In the genomic region with DNA sequence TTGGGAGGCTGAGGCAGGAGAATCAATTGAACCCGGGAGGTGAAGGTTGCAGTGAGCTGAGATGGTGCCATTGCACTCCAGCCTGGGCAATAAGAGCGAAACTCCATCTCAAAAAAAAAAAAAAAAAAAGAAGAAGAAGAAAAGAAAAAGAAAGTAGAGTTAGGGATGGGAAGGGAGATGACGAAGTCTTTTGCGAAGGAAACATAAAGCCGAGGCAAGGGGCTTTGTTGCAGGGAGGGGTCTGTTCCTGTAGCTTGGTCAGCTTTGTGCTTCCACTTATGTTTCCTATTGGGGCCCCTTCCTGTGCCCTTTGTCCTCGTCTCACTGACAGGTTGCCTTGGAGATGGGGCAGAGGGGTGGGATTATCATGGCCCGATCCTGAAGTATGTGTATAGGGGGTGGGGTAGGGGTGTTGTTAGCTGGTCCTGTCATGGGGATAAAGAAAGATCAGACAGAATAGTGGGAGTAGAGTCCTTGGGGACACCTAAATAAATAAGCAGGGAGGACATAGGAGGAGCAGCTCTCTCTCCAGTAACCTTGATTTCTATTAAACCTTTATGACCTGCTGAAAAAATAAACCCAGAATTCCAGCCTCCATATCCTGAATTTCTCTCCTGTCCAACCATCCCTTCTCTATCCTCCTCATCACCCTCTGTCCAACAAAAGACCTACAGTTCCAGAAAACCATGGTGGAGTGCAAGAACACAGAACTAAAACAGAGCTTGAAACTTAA, we compare ENCODE assay signal across 1 cellular context.
A peak's percentile ranks its signal among the peaks of the same experiment; 100 is the strongest.
TF ChIP-seq lines count a peak whose summit lies in the region.

No MANE protein-coding gene starts in this region.

TF ChIP-seq in HepG2, 621 proteins besides CTCF, POLR2A, EP300 and RAD21 (continued from another document and continues in another):
- TF ChIP-seq, protein P1, sequence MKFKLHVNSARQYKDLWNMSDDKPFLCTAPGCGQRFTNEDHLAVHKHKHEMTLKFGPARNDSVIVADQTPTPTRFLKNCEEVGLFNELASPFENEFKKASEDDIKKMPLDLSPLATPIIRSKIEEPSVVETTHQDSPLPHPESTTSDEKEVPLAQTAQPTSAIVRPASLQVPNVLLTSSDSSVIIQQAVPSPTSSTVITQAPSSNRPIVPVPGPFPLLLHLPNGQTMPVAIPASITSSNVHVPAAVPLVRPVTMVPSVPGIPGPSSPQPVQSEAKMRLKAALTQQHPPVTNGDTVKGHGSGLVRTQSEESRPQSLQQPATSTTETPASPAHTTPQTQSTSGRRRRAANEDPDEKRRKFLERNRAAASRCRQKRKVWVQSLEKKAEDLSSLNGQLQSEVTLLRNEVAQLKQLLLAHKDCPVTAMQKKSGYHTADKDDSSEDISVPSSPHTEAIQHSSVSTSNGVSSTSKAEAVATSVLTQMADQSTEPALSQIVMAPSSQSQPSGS (CRISPR knock-in tag; IDR thresholded peaks at IDR 0.05) = 0 out of 2 replicates have a peak, but pooled peaks have one; percentile 37
- TF ChIP-seq KLF9 (CRISPR knock-in tag; IDR thresholded peaks at IDR 0.05; ENCODE audit: low read depth) (no peak; the same call in 1 of the 2 replicates), TARDBP (CRISPR knock-in tag; IDR thresholded peaks at IDR 0.05) (peak; percentile 92; the same call in 1 of the 2 replicates), NCOA1 (CRISPR knock-in tag; IDR thresholded peaks at IDR 0.05) (no peak), ZNF652 (CRISPR knock-in tag; IDR thresholded peaks at IDR 0.05; ENCODE audit: borderline replicate concordance, low read depth) (no peak), ZNF672 (CRISPR knock-in tag; IDR thresholded peaks at IDR 0.05) (no peak), KDM4B (CRISPR knock-in tag; IDR thresholded peaks at IDR 0.05) (peak; percentile 64; the same call in 1 of the 2 replicates), HMG20A (CRISPR knock-in tag; IDR thresholded peaks at IDR 0.05; ENCODE audit: borderline replicate concordance) (peak; percentile 49; the same call in 1 of the 2 replicates), KLF16 (CRISPR knock-in tag; IDR thresholded peaks at IDR 0.05) (peak in 1 of 2 experiments; percentile 56; a peak in 2 of 4 replicates), U2AF1 (optimal IDR thresholded peaks at IDR 0.05; ENCODE audit: low read depth, low read length) (no peak), NFYB (CRISPR knock-in tag; IDR thresholded peaks at IDR 0.05) (0 out of 2 replicates have a peak, but pooled peaks have one; percentile 7), ZNF350 (CRISPR knock-in tag; IDR thresholded peaks at IDR 0.05; ENCODE audit: borderline replicate concordance, low read depth) (no peak), FOXM1 (CRISPR knock-in tag; IDR thresholded peaks at IDR 0.05) (no peak), ZNF263 (CRISPR knock-in tag; IDR thresholded peaks at IDR 0.05) (0 out of 2 replicates have a peak, but pooled peaks have one; percentile 15), FOSL1 (CRISPR knock-in tag; IDR thresholded peaks at IDR 0.05; ENCODE audit: borderline replicate concordance) (no peak), ZNF207 (IDR thresholded peaks at IDR 0.05; ENCODE audit: borderline replicate concordance) (no peak), ZNF678 (CRISPR knock-in tag; IDR thresholded peaks at IDR 0.05) (no peak), PHF20 (CRISPR knock-in tag; IDR thresholded peaks at IDR 0.05) (no peak), NFE2L1 (CRISPR knock-in tag; IDR thresholded peaks at IDR 0.05; ENCODE audit: borderline replicate concordance) (no peak), KDM5A (IDR thresholded peaks at IDR 0.05; ENCODE audit: borderline replicate concordance, low read length) (no peak), SP4 (CRISPR knock-in tag; IDR thresholded peaks at IDR 0.05) (no peak; the same call in 1 of the 2 replicates), ZNF30 (CRISPR knock-in tag; IDR thresholded peaks at IDR 0.05) (no peak), BHLHE40 (IDR thresholded peaks at IDR 0.05; ENCODE audit: low read length) (peak; percentile 25; the same call in 1 of the 2 replicates), MTA3 (CRISPR knock-in tag; IDR thresholded peaks at IDR 0.05) (no peak), ZNF484 (CRISPR knock-in tag; IDR thresholded peaks at IDR 0.05; ENCODE audit: borderline replicate concordance, low read depth) (no peak), GFI1 (CRISPR knock-in tag; IDR thresholded peaks at IDR 0.05; ENCODE audit: borderline replicate concordance) (peak; percentile 89), CBX1 (IDR thresholded peaks at IDR 0.05; ENCODE audit: low read depth) (no peak), MTF2 (CRISPR knock-in tag; IDR thresholded peaks at IDR 0.05; ENCODE audit: borderline replicate concordance) (peak; percentile 18; the same call in 1 of the 2 replicates), SIN3A (IDR thresholded peaks at IDR 0.05; ENCODE audit: borderline replicate concordance, low read depth, low read length) (peak; percentile 79), ZFP62 (CRISPR knock-in tag; IDR thresholded peaks at IDR 0.05) (no peak), ZNF354B (CRISPR knock-in tag; IDR thresholded peaks at IDR 0.05) (no peak), SNAPC2 (CRISPR knock-in tag; IDR thresholded peaks at IDR 0.05) (no peak), MTA1 (CRISPR knock-in tag; IDR thresholded peaks at IDR 0.05; ENCODE audit: borderline replicate concordance) (no peak), ZNF225 (CRISPR knock-in tag; IDR thresholded peaks at IDR 0.05) (no peak)
- TF ChIP-seq, protein P2, sequence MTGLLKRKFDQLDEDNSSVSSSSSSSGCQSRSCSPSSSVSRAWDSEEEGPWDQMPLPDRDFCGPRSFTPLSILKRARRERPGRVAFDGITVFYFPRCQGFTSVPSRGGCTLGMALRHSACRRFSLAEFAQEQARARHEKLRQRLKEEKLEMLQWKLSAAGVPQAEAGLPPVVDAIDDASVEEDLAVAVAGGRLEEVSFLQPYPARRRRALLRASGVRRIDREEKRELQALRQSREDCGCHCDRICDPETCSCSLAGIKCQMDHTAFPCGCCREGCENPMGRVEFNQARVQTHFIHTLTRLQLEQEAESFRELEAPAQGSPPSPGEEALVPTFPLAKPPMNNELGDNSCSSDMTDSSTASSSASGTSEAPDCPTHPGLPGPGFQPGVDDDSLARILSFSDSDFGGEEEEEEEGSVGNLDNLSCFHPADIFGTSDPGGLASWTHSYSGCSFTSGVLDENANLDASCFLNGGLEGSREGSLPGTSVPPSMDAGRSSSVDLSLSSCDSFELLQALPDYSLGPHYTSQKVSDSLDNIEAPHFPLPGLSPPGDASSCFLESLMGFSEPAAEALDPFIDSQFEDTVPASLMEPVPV (CRISPR knock-in tag; IDR thresholded peaks at IDR 0.05) = no peak
- TF ChIP-seq, protein P3, sequence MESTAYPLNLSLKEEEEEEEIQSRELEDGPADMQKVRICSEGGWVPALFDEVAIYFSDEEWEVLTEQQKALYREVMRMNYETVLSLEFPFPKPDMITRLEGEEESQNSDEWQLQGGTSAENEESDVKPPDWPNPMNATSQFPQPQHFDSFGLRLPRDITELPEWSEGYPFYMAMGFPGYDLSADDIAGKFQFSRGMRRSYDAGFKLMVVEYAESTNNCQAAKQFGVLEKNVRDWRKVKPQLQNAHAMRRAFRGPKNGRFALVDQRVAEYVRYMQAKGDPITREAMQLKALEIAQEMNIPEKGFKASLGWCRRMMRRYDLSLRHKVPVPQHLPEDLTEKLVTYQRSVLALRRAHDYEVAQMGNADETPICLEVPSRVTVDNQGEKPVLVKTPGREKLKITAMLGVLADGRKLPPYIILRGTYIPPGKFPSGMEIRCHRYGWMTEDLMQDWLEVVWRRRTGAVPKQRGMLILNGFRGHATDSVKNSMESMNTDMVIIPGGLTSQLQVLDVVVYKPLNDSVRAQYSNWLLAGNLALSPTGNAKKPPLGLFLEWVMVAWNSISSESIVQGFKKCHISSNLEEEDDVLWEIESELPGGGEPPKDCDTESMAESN (CRISPR knock-in tag; conservative IDR thresholded peaks at IDR 0.05) = no peak; the same call in 1 of the 2 replicates
- TF ChIP-seq, protein P4, sequence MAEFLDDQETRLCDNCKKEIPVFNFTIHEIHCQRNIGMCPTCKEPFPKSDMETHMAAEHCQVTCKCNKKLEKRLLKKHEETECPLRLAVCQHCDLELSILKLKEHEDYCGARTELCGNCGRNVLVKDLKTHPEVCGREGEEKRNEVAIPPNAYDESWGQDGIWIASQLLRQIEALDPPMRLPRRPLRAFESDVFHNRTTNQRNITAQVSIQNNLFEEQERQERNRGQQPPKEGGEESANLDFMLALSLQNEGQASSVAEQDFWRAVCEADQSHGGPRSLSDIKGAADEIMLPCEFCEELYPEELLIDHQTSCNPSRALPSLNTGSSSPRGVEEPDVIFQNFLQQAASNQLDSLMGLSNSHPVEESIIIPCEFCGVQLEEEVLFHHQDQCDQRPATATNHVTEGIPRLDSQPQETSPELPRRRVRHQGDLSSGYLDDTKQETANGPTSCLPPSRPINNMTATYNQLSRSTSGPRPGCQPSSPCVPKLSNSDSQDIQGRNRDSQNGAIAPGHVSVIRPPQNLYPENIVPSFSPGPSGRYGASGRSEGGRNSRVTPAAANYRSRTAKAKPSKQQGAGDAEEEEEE (CRISPR knock-in tag; IDR thresholded peaks at IDR 0.05; ENCODE audit: borderline replicate concordance) = no peak
- TF ChIP-seq, protein P5, sequence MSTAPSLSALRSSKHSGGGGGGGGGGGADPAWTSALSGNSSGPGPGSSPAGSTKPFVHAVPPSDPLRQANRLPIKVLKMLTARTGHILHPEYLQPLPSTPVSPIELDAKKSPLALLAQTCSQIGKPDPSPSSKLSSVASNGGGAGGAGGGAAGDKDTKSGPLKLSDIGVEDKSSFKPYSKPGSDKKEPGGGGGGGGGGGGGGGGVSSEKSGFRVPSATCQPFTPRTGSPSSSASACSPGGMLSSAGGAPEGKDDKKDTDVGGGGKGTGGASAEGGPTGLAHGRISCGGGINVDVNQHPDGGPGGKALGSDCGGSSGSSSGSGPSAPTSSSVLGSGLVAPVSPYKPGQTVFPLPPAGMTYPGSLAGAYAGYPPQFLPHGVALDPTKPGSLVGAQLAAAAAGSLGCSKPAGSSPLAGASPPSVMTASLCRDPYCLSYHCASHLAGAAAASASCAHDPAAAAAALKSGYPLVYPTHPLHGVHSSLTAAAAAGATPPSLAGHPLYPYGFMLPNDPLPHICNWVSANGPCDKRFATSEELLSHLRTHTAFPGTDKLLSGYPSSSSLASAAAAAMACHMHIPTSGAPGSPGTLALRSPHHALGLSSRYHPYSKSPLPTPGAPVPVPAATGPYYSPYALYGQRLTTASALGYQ (CRISPR knock-in tag; IDR thresholded peaks at IDR 0.05) = peak; percentile 87
- TF ChIP-seq, protein P6, sequence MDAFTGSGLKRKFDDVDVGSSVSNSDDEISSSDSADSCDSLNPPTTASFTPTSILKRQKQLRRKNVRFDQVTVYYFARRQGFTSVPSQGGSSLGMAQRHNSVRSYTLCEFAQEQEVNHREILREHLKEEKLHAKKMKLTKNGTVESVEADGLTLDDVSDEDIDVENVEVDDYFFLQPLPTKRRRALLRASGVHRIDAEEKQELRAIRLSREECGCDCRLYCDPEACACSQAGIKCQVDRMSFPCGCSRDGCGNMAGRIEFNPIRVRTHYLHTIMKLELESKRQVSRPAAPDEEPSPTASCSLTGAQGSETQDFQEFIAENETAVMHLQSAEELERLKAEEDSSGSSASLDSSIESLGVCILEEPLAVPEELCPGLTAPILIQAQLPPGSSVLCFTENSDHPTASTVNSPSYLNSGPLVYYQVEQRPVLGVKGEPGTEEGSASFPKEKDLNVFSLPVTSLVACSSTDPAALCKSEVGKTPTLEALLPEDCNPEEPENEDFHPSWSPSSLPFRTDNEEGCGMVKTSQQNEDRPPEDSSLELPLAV (CRISPR knock-in tag; conservative IDR thresholded peaks at IDR 0.05; ENCODE audit: low read depth) = no peak
- TF ChIP-seq, protein P7, sequence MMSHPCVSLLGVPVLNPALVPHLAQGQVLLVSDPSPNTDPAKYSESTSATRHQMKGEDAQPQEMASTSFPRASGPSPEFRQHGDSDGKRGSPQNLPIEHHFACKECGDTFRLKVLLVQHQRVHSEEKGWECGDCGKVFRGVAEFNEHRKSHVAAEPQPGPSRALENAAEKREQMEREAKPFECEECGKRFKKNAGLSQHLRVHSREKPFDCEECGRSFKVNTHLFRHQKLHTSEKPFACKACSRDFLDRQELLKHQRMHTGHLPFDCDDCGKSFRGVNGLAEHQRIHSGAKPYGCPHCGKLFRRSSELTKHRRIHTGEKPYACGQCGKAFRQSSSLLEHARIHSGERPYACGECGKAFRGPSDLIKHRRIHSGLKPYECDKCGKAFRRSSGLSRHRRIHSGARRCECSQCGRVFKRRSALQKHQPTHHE (CRISPR knock-in tag; IDR thresholded peaks at IDR 0.05; ENCODE audit: borderline replicate concordance) = no peak
- TF ChIP-seq, protein P8, sequence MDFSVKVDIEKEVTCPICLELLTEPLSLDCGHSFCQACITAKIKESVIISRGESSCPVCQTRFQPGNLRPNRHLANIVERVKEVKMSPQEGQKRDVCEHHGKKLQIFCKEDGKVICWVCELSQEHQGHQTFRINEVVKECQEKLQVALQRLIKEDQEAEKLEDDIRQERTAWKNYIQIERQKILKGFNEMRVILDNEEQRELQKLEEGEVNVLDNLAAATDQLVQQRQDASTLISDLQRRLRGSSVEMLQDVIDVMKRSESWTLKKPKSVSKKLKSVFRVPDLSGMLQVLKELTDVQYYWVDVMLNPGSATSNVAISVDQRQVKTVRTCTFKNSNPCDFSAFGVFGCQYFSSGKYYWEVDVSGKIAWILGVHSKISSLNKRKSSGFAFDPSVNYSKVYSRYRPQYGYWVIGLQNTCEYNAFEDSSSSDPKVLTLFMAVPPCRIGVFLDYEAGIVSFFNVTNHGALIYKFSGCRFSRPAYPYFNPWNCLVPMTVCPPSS (IDR thresholded peaks at IDR 0.05) = no peak
- TF ChIP-seq, protein P9, sequence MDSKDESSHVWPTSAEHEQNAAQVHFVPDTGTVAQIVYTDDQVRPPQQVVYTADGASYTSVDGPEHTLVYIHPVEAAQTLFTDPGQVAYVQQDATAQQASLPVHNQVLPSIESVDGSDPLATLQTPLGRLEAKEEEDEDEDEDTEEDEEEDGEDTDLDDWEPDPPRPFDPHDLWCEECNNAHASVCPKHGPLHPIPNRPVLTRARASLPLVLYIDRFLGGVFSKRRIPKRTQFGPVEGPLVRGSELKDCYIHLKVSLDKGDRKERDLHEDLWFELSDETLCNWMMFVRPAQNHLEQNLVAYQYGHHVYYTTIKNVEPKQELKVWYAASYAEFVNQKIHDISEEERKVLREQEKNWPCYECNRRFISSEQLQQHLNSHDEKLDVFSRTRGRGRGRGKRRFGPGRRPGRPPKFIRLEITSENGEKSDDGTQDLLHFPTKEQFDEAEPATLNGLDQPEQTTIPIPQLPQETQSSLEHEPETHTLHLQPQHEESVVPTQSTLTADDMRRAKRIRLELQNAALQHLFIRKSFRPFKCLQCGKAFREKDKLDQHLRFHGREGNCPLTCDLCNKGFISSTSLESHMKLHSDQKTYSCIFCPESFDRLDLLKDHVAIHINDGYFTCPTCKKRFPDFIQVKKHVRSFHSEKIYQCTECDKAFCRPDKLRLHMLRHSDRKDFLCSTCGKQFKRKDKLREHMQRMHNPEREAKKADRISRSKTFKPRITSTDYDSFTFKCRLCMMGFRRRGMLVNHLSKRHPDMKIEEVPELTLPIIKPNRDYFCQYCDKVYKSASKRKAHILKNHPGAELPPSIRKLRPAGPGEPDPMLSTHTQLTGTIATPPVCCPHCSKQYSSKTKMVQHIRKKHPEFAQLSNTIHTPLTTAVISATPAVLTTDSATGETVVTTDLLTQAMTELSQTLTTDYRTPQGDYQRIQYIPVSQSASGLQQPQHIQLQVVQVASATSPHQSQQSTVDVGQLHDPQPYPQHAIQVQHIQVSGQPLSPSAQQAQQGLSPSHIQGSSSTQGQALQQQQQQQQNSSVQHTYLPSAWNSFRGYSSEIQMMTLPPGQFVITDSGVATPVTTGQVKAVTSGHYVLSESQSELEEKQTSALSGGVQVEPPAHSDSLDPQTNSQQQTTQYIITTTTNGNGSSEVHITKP (CRISPR knock-in tag; IDR thresholded peaks at IDR 0.05; ENCODE audit: low read depth) = peak; percentile 82
